In the genomic region with DNA sequence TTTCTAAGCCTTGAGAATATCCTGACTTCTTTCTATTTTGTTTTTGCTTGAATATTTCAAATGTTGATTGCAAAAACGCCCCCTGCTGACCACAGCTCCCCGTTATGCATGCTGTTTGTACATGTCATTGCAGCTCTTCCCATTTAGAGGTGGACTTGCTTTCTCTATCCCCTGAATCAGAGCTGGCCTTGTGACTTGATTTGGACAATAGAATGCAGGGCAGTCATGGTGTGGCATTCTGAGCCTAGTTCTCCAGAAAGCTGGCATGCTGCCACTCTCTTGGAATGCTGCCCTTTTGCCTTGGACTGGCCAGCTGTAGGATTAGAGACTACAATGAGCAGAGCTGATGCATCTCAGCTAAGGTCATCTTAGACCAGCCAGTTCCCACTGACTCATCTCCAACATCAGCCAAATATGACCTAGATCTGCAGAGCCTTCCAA, we compare ENCODE assay signal across 8 cellular contexts.
A peak's percentile ranks its signal among the peaks of the same experiment; 100 is the strongest.
DNase-seq lines count a peak whose midpoint lies in the region; ATAC-seq, FAIRE-seq and TF ChIP-seq lines count a peak whose summit lies in the region.

No MANE protein-coding gene starts in this region.

- no peak overlapping the region for H3K4me2 ChIP-seq in GM12878 (ENCODE audit: control insufficient read depth, insufficient read depth)

- ATAC-seq in GM12878 (peak; percentile 60), GM21390 (IDR thresholded peaks at IDR 0.05; ENCODE audit: unreplicated experiment) (no peak)

- in situ Hi-C loops in GM12878 (cut with MboI), result no loop called here

- H3K79me2 ChIP-seq in GM12878 (ENCODE audit: control insufficient read depth, insufficient read depth, low read length), result no peaks in the 10 kb centered on the region

- H3K27me3 ChIP-seq in NT2/D1 (ENCODE audit: insufficient read depth, insufficient read length), result no peaks in the 10 kb centered on the region
- H3K27me3 ChIP-seq in GM12878 (replicated peaks in 1 of 2; ENCODE audit: control insufficient read depth in 2 of 2, insufficient read depth in 2 of 2, low read length in 1 of 2), result no peaks in the 10 kb centered on the region
- H3K27me3 ChIP-seq in tibial nerve, result no peaks in the 10 kb centered on the region

- FAIRE-seq in GM12878 (lab: Jason Lieb, UNC), result no peak

- SMC1A ChIA-PET in GM12878 (lab: Charles Lee; ENCODE audit: uncharacterized antibody, unreplicated experiment), result interaction anchor here (0.6 to 1.0 kb wide), 3 partner anchors 394 to 1256 kb away, joined by 3 read pairs; no protein-coding TSS in a partner anchor

- no peak overlapping the region for H3K4me3 ChIP-seq in NT2/D1 (ENCODE audit: insufficient read length, low read depth)
- H3K4me3 ChIP-seq in GM12878, result no peak overlapping the region
- no peak overlapping the region for H3K4me3 ChIP-seq in tibial nerve

- CTCF ChIA-PET in GM12878 (lab: Yijun Ruan, JAX), result interaction anchor here (0.6 to 1.9 kb wide), 8 partner anchors 9 to 1434 kb away, joined by 3 to 7 read pairs (median 3); no protein-coding TSS in a partner anchor

- RAD21 ChIA-PET in GM12878 (lab: Charles Lee; ENCODE audit: unreplicated experiment), result no interaction called here

- H3K9me3 ChIP-seq in NT2/D1 (ENCODE audit: insufficient read depth, low read length) (no peaks in the 10 kb centered on the region), GM12878 (replicated peaks; ENCODE audit: control insufficient read depth, insufficient read depth, low read length) (no peaks in the 10 kb centered on the region), tibial nerve (no peaks in the 10 kb centered on the region)

- H2AFZ ChIP-seq in GM12878 (ENCODE audit: control insufficient read depth, low read depth, low read length), result no peak overlapping the region

- TF ChIP-seq EP300 in GM12878 (IDR thresholded peaks at IDR 0.05; ENCODE audit: borderline replicate concordance in 1 of 2, control insufficient read depth in 1 of 2, low read depth in 2 of 2, low read length in 2 of 2), result no peak
- TF ChIP-seq EP300 in tibial nerve (IDR thresholded peaks at IDR 0.05), result peak in 1 of 2 donors; percentile 28

- H3K36me3 ChIP-seq in NT2/D1 (ENCODE audit: insufficient read depth, insufficient read length, low read length) (no peaks in the 10 kb centered on the region), GM12878 (ENCODE audit: control insufficient read depth in 2 of 2, insufficient read depth in 2 of 2, low read length in 1 of 2) (no peaks in the 10 kb centered on the region), tibial nerve (no peaks in the 10 kb centered on the region)

- TF ChIP-seq CTCF in GM12878 (IDR thresholded peaks at IDR 0.05 in 2 of 3, conservative IDR thresholded peaks at IDR 0.05 in 1 of 3; ENCODE audit: control insufficient read depth in 2 of 3, extremely low read depth in 1 of 3, insufficient read depth in 1 of 3, low read depth in 3 of 3, low read length in 3 of 3) (peak in 2 of 3 experiments; percentile 15 to 31; a peak in 1 of 6 replicates), tibial nerve (IDR thresholded peaks at IDR 0.05) (peak in 2 of 5 experiments; percentile 19 to 36)

- POLR2A ChIA-PET in GM12878 (lab: Charles Lee), result no interaction called here

- DNase-seq in SIG-M5 treated with dmso at 0.1 percent for 504 hours (lab: John Stamatoyannopoulos, UW; ENCODE audit: unreplicated experiment) (peak; percentile 8), SIG-M5 (lab: John Stamatoyannopoulos, UW) (no peak), NT2/D1 (ENCODE audit: low read depth, low spot score) (peak; percentile 15), GM12878 (ENCODE audit: low read depth, low spot score) (no peak), kidney tubule cell (ENCODE audit: low spot score) (peak; percentile 87), tibial nerve (ENCODE audit: low spot score in 2 of 2) (peak; percentile 41 to 68), NCI-H1436 treated with DMSO at 0.1 percent for 48 hours (lab: John Stamatoyannopoulos, UW) (no peak)

- H3K9ac ChIP-seq in NT2/D1 (ENCODE audit: insufficient read length, low read depth), result no peak overlapping the region
- H3K9ac ChIP-seq in GM12878 (ENCODE audit: control insufficient read depth, insufficient read depth, low read length), result no peak overlapping the region

- H4K20me1 ChIP-seq in GM12878 (ENCODE audit: control insufficient read depth, insufficient read depth), result no peaks in the 10 kb centered on the region

- WGBS in GM12878 (ENCODE audit: insufficient coverage, insufficient replicate concordance, low lambda C conversion rate, missing lambda C conversion rate), result 3% methylated on average over 2 of the region's 2 CpGs
- 0 to 3% methylated on average over 2 of the region's 2 CpGs for WGBS in tibial nerve, 2 donors

- intact Hi-C loops in GM12878 (cut with micrococcal nuclease; ENCODE audit: unreplicated experiment), result no loop called here

- BruUV-seq in GM12878 (replicated peaks; lab: Mats Ljungman, UMichigan), result no TSS peak

- TF ChIP-seq POLR2A in GM12878 (IDR thresholded peaks at IDR 0.05; ENCODE audit: low read depth, low read length) (no peak), tibial nerve (IDR thresholded peaks at IDR 0.05) (no peak)

- no peak for TF ChIP-seq RAD21 in GM12878 (IDR thresholded peaks at IDR 0.05; ENCODE audit: insufficient read depth, low read depth, low read length)

- H3K4me1 ChIP-seq in NT2/D1 (ENCODE audit: insufficient read depth, insufficient read length) (no peaks in the 10 kb centered on the region), GM12878 (ENCODE audit: control insufficient read depth, insufficient read depth, low read length) (no peaks in the 10 kb centered on the region), tibial nerve (peaks cover 0 to 19% (median 0%) of the 10 kb centered on the region in 4 donors)

- no peak overlapping the region for H3K27ac ChIP-seq in GM12878 (ENCODE audit: control insufficient read depth, insufficient read depth)
- H3K27ac ChIP-seq in tibial nerve, result no peak overlapping the region

TF ChIP-seq in GM12878, 131 proteins besides CTCF, POLR2A, EP300 and RAD21:
- TF ChIP-seq BMI1 (IDR thresholded peaks at IDR 0.05; ENCODE audit: borderline replicate concordance) (no peak), WRNIP1 (IDR thresholded peaks at IDR 0.05; ENCODE audit: borderline replicate concordance, low read depth, low read length) (no peak), SMC3 (IDR thresholded peaks at IDR 0.05; ENCODE audit: borderline replicate concordance, low read length) (peak; percentile 10; the same call in 1 of the 2 replicates), CHD2 (IDR thresholded peaks at IDR 0.05; ENCODE audit: borderline replicate concordance, low read depth, low read length) (no peak)
- TF ChIP-seq, protein P1, sequence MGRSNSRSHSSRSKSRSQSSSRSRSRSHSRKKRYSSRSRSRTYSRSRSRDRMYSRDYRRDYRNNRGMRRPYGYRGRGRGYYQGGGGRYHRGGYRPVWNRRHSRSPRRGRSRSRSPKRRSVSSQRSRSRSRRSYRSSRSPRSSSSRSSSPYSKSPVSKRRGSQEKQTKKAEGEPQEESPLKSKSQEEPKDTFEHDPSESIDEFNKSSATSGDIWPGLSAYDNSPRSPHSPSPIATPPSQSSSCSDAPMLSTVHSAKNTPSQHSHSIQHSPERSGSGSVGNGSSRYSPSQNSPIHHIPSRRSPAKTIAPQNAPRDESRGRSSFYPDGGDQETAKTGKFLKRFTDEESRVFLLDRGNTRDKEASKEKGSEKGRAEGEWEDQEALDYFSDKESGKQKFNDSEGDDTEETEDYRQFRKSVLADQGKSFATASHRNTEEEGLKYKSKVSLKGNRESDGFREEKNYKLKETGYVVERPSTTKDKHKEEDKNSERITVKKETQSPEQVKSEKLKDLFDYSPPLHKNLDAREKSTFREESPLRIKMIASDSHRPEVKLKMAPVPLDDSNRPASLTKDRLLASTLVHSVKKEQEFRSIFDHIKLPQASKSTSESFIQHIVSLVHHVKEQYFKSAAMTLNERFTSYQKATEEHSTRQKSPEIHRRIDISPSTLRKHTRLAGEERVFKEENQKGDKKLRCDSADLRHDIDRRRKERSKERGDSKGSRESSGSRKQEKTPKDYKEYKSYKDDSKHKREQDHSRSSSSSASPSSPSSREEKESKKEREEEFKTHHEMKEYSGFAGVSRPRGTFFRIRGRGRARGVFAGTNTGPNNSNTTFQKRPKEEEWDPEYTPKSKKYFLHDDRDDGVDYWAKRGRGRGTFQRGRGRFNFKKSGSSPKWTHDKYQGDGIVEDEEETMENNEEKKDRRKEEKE (IDR thresholded peaks at IDR 0.05), result no peak
TF ChIP-seq in GM12878: peak in this region for 1.

Comparison
In these comparisons a context has a peak if more than half of its experiments do, and no peak if none do; other contexts are left out.
1. DNase-seq: peak in SIG-M5 treated with dmso at 0.1 percent for 504 hours (single experiment), NT2/D1 (single experiment), kidney tubule cell (single experiment) and tibial nerve (2 of 2); none in SIG-M5 (single experiment), GM12878 (single experiment) and NCI-H1436 treated with DMSO at 0.1 percent for 48 hours (single experiment).